8 cellular contexts compared by ENCODE assay signal in genomic region chr16:75580-76501, GRCh38. TPM values are rescaled to one million over a fixed set of nuclear protein-coding genes. Genes with fewer than 3 reads are reported as not detected.
DNase-seq lines count a peak whose midpoint lies in the region; ATAC-seq and TF ChIP-seq lines count a peak whose summit lies in the region.

No MANE protein-coding gene starts in this region.

- no peaks in the 10 kb centered on the region for H3K9me3 ChIP-seq in ovary

- H3K27me3 ChIP-seq in ovary, result no peaks in the 10 kb centered on the region

- no peaks in the 10 kb centered on the region for H3K36me3 ChIP-seq in ovary

- TF ChIP-seq EP300 in ovary (IDR thresholded peaks at IDR 0.05), result no peak

- peaks cover 46% of the 10 kb centered on the region for H3K4me1 ChIP-seq in ovary (ENCODE audit: insufficient read depth)

- ATAC-seq in Right ventricle myocardium inferior, result peak; percentile 38
- ATAC-seq in GM19035 (IDR thresholded peaks at IDR 0.05; ENCODE audit: unreplicated experiment), result no peak

- TF ChIP-seq POLR2A in ovary (IDR thresholded peaks at IDR 0.05), result no peak

- peak in 2 of 3 donors; percentile 45 to 50 for TF ChIP-seq CTCF in ovary (IDR thresholded peaks at IDR 0.05)

- intact Hi-C loops in Right ventricle myocardium inferior (cut with DNase I) (no loop called here), cardiac septum (cut with DNase I) (no loop called here), ovary (cut with DNase I) (no loop called here)

- H3K4me3 ChIP-seq in ovary, result no peak overlapping the region

- DNase-seq in Right ventricle myocardium inferior (ENCODE audit: missing footprints) (peak; percentile 85), cardiac septum (ENCODE audit: low spot score) (no peak), SKM-1 (lab: John Stamatoyannopoulos, UW; ENCODE audit: unreplicated experiment) (peak; percentile 58), fibroblast of gingiva (ENCODE audit: low read depth) (peak; percentile 88), ovary (peak; percentile 89 to 94 (median 91)), NCI-H526 (lab: John Stamatoyannopoulos, UW) (no peak), activated gamma-delta T cell (lab: John Stamatoyannopoulos, UW) (no peak)

- peak overlapping the region; percentile 74 to 97 for H3K27ac ChIP-seq in ovary

- 8 to 15% (median 8%) methylated on average over 9 to 11 of the region's 11 CpGs for WGBS in ovary, 3 donors

RNA-seq across cellular contexts. Expression of gene MPG, which starts 2.2 kb away (rescaled TPM):
- 37.2 TPM for total RNA-seq in Right ventricle myocardium inferior
- total RNA-seq in cardiac septum, result 33.6 TPM
- total RNA-seq in ovary, result 10 to 100 TPM; 42.5 to 90.9 (median 48.4) TPM
- polyA plus RNA-seq in ovary, result 10 to 100 TPM in 1 of 2 donors, under 1 TPM in 1; 0.60 to 68.4 TPM

RNA-seq across cellular contexts. Expression of gene RHBDF1, which starts 3.4 kb away (rescaled TPM):
- 24.5 TPM for total RNA-seq in Right ventricle myocardium inferior
- total RNA-seq in cardiac septum, result 31.4 TPM
- 10 to 100 TPM; 22.6 to 76.0 (median 49.2) TPM for total RNA-seq in ovary
- 10 to 100 TPM; 10.9 to 52.8 TPM for polyA plus RNA-seq in ovary

RNA-seq across cellular contexts. Expression of gene SNRNP25, which starts 22.2 kb away (rescaled TPM):
- total RNA-seq in Right ventricle myocardium inferior (80.7 TPM), cardiac septum (45.6 TPM), ovary (10 to 100 TPM; 12.8 to 27.8 (median 23.7) TPM)
- polyA plus RNA-seq in ovary, result 10 to 100 TPM; 26.9 to 35.7 TPM

RNA-seq across cellular contexts. Expression of gene POLR3K, which starts 22.4 kb away (rescaled TPM):
- total RNA-seq in Right ventricle myocardium inferior (11.3 TPM), cardiac septum (9.2 TPM), ovary (10 to 100 TPM in 3 of 7 donors, 1 to 10 TPM in 4; 3.7 to 11.0 (median 9.9) TPM)
- polyA plus RNA-seq in ovary, result 10 to 100 TPM in 1 of 2 donors, 1 to 10 TPM in 1; 9.4 to 11.9 TPM

Comparison
In these comparisons a context has a peak if more than half of its experiments do, and no peak if none do; other contexts are left out.
1. DNase-seq: peak in Right ventricle myocardium inferior (single experiment), SKM-1 (single experiment), fibroblast of gingiva (single experiment) and ovary (5 of 5); none in cardiac septum (single experiment), NCI-H526 (0 of 2) and activated gamma-delta T cell (single experiment).